15 cellular contexts compared by ENCODE assay signal in genomic region chr5:125659316-125660071, GRCh38.
DNase-seq lines count a peak whose midpoint lies in the region; ATAC-seq and TF ChIP-seq lines count a peak whose summit lies in the region.
"Had no signal": no experiment of that assay in that cellular context is flagged by ENCODE, and none has a peak within 500 bp of the region (broad histone marks: within the 10 kb centered on the region; RNA-seq: fewer than 3 reads in every experiment).

No MANE protein-coding gene starts in this region.

- H3K4me3 Mint-ChIP-seq in CD4-positive, alpha-beta T cell, result no peak overlapping the region
- H3K4me3 Mint-ChIP-seq: activated T-cell treated with anti-CD3 and anti-CD28 coated beads, Interleukin-2, amount 50 U/mL, for 4 hours; stimulated activated naive CD8-positive, alpha-beta T cell treated with anti-CD3 and anti-CD28 coated beads, Interleukin-15, Interleukin-2, amounts not matched to agents 100 ng/mL and 50 ng/mL, for 24 hours had no signal

- intact Hi-C loops in CD4-positive, alpha-beta T cell (cut with DNase I, micrococcal nuclease), result no loop called here

- no peaks in the 10 kb centered on the region for H3K27me3 ChIP-seq in CD4-positive, alpha-beta T cell (ENCODE audit: control insufficient read depth, insufficient read depth, low read length)
- H3K27me3 ChIP-seq: ascending aorta, foreskin keratinocyte had no signal

- H3K27ac ChIP-seq in HEK293 (ENCODE audit: extremely low read depth, low read depth, low read length) (peak overlapping the region; percentile 50; the same call in 1 of the 2 replicates), coronary artery (no peak overlapping the region)
- H3K27ac ChIP-seq in CD4-positive, alpha-beta T cell (ENCODE audit: low read depth, low read length), result no peak overlapping the region
- H3K27ac ChIP-seq: ascending aorta, foreskin keratinocyte had no signal

- no peak for TF ChIP-seq POLR2A in GM18505 (IDR thresholded peaks at IDR 0.05; ENCODE audit: borderline replicate concordance, extremely low read depth, insufficient read depth, insufficient read length)

- CTCF ChIA-PET in HEK293 (lab: Yijun Ruan, JAX), result no interaction called here
- CTCF ChIA-PET in CD4-positive, alpha-beta T cell (lab: Charles Lee), result no interaction called here

- ATAC-seq in CD4-positive, alpha-beta T cell (ENCODE audit: poor library complexity), result no peak
- ATAC-seq in GM18505 (IDR thresholded peaks at IDR 0.05; ENCODE audit: unreplicated experiment) (no peak), HG03280 (IDR thresholded peaks at IDR 0.05; ENCODE audit: unreplicated experiment) (no peak)
- ATAC-seq: activated T-cell treated with anti-CD3 and anti-CD28 coated beads, Interleukin-2, amount 50 U/mL, for 4 hours; foreskin keratinocyte; left colon had no signal

- DNase-seq in astrocyte of the hippocampus (ENCODE audit: low read depth, low spot score), result peak; percentile 75
- peak; percentile 9 for DNase-seq in glomerular endothelial cell (ENCODE audit: extremely low read depth, low read depth, low spot score)
- DNase-seq in pons (ENCODE audit: low spot score), result peak; percentile 24
- no peak for DNase-seq in CD4-positive, alpha-beta T cell
- DNase-seq in coronary artery (ENCODE audit: low spot score), result no peak
- DNase-seq: activated T-cell treated with anti-CD3 and anti-CD28 coated beads, Interleukin-2, amount 50 U/mL, for 4 hours; foreskin keratinocyte; left colon; NCI-H1694 treated with DMSO at 0.1 percent for 48 hours; stimulated activated CD4-positive, alpha-beta T cell treated with anti-CD3 and anti-CD28 coated beads, Interleukin-2, amount 100 ng/mL, for 48 hours had no signal

- H3K4me1 ChIP-seq in HEK293 (ENCODE audit: control insufficient read depth, insufficient read depth, low read length), result peaks cover 20% of the 10 kb centered on the region
- H3K4me1 ChIP-seq: ascending aorta, foreskin keratinocyte had no signal

- no peaks in the 10 kb centered on the region for H3K27me3 Mint-ChIP-seq in CD4-positive, alpha-beta T cell
- H3K27me3 Mint-ChIP-seq: stimulated activated naive CD8-positive, alpha-beta T cell treated with anti-CD3 and anti-CD28 coated beads, Interleukin-15, Interleukin-2, amounts not matched to agents 100 ng/mL and 50 ng/mL, for 24 hours had no signal

- no peaks in the 10 kb centered on the region for H3K9me3 ChIP-seq in HEK293 (ENCODE audit: control insufficient read depth, insufficient read depth, low read depth, low read length)
- no peaks in the 10 kb centered on the region for H3K9me3 ChIP-seq in CD4-positive, alpha-beta T cell (ENCODE audit: control insufficient read depth, low read length)
- H3K9me3 ChIP-seq: ascending aorta had no signal

- POLR2A ChIA-PET in HEK293 (lab: Yijun Ruan, JAX), result no interaction called here
- POLR2A ChIA-PET in CD4-positive, alpha-beta T cell (lab: Charles Lee), result no interaction called here

- H3K9me3 Mint-ChIP-seq in CD4-positive, alpha-beta T cell, result peaks cover 6% of the 10 kb centered on the region

- TF ChIP-seq CTCF in HEK293 (tag by site-specific recombination; IDR thresholded peaks at IDR 0.05), result no peak
- no peak for TF ChIP-seq CTCF in CD4-positive, alpha-beta T cell (IDR thresholded peaks at IDR 0.05)
- no peak for TF ChIP-seq CTCF in coronary artery (IDR thresholded peaks at IDR 0.05)

- no peaks in the 10 kb centered on the region for H3K4me1 Mint-ChIP-seq in CD4-positive, alpha-beta T cell (ENCODE audit: low read depth)

- H3K4me3 ChIP-seq in HEK293 (ENCODE audit: low read depth, low read length) (no peak overlapping the region), coronary artery (no peak overlapping the region)
- H3K4me3 ChIP-seq: ascending aorta had no signal

- H3K36me3 ChIP-seq in HEK293 (ENCODE audit: control insufficient read depth in 2 of 2, insufficient read depth in 1 of 2, low read length in 2 of 2), result no peaks in the 10 kb centered on the region
- H3K36me3 ChIP-seq: ascending aorta had no signal

- no peak overlapping the region for H3K27ac Mint-ChIP-seq in CD4-positive, alpha-beta T cell
- H3K27ac Mint-ChIP-seq: stimulated activated naive CD8-positive, alpha-beta T cell treated with anti-CD3 and anti-CD28 coated beads, Interleukin-15, Interleukin-2, amounts not matched to agents 100 ng/mL and 50 ng/mL, for 24 hours had no signal

- no peaks in the 10 kb centered on the region for H3K36me3 Mint-ChIP-seq in CD4-positive, alpha-beta T cell (ENCODE audit: low read depth)

TF ChIP-seq in HEK293, 187 proteins besides CTCF, POLR2A, EP300 and RAD21 (continues in another document):
- TF ChIP-seq ZNF518A (tag by site-specific recombination; conservative IDR thresholded peaks at IDR 0.05; ENCODE audit: low read depth), result no peak; the same call in 1 of the 2 replicates
- peak; percentile 42; the same call in 1 of the 2 replicates for TF ChIP-seq ZSCAN18 (tag by site-specific recombination; IDR thresholded peaks at IDR 0.05)
- no peak for TF ChIP-seq ZNF433 (tag by site-specific recombination; IDR thresholded peaks at IDR 0.05; ENCODE audit: low read depth)
- no peak for TF ChIP-seq ZIC2 (tag by site-specific recombination; IDR thresholded peaks at IDR 0.05)
- TF ChIP-seq YY1 (tag by site-specific recombination; IDR thresholded peaks at IDR 0.05), result no peak
- 0 out of 2 replicates have a peak, but pooled peaks have one; percentile 12 for TF ChIP-seq SCRT1 (tag by site-specific recombination; IDR thresholded peaks at IDR 0.05; ENCODE audit: borderline replicate concordance)
- TF ChIP-seq ZNF558 (tag by site-specific recombination; IDR thresholded peaks at IDR 0.05), result peak; percentile 50
- TF ChIP-seq ZNF510 (tag by site-specific recombination; IDR thresholded peaks at IDR 0.05; ENCODE audit: insufficient replicate concordance), result peak; percentile 48
- TF ChIP-seq ZNF560 (tag by site-specific recombination; IDR thresholded peaks at IDR 0.05; ENCODE audit: borderline replicate concordance), result no peak
- TF ChIP-seq HOXC10 (CRISPR knock-in tag; IDR thresholded peaks at IDR 0.05), result no peak
- 0 out of 2 replicates have a peak, but pooled peaks have one; percentile 9 for TF ChIP-seq GLIS1 (tag by site-specific recombination; IDR thresholded peaks at IDR 0.05)
- TF ChIP-seq KLF8 (tag by site-specific recombination; IDR thresholded peaks at IDR 0.05), result peak; percentile 85
- TF ChIP-seq EGR2 (tag by site-specific recombination; IDR thresholded peaks at IDR 0.05; ENCODE audit: low read depth), result no peak
- peak; percentile 50; the same call in 1 of the 2 replicates for TF ChIP-seq ZNF513 (tag by site-specific recombination; IDR thresholded peaks at IDR 0.05)

Comparison
In these comparisons a context has a peak if more than half of its experiments do, and no peak if none do; other contexts are left out.
1. DNase-seq: peak in astrocyte of the hippocampus (single experiment), glomerular endothelial cell (single experiment) and pons (single experiment); none in CD4-positive, alpha-beta T cell (0 of 10) and coronary artery (single experiment).